8 cellular contexts compared by ENCODE assay signal in genomic region chrX:13658602-13659001, GRCh38. TPM values are rescaled to one million over a fixed set of nuclear protein-coding genes. Genes with fewer than 3 reads are reported as not detected.
DNase-seq lines count a peak whose midpoint lies in the region; ATAC-seq and TF ChIP-seq lines count a peak whose summit lies in the region.

No MANE protein-coding gene starts in this region.

- DNase-seq in AG08395 (ENCODE audit: low spot score) (peak; percentile 51), NCI-H446 (lab: John Stamatoyannopoulos, UW) (peak; percentile 2 to 48), body of pancreas (no peak), inferior parietal cortex (ENCODE audit: extremely low spot score) (peak; percentile 80), superior temporal gyrus (ENCODE audit: extremely low spot score) (peak; percentile 87)
- no peak for DNase-seq in activated CD4-positive, CD25-positive, alpha-beta regulatory T cell (lab: John Stamatoyannopoulos, UW)

- no peaks in the 10 kb centered on the region for H3K9me3 ChIP-seq in body of pancreas

- TF ChIP-seq CTCF in GM12873 (IDR thresholded peaks at IDR 0.05; ENCODE audit: insufficient read depth, low read depth, low read length, missing control alignments) (peak; percentile 58), body of pancreas (IDR thresholded peaks at IDR 0.05) (peak; percentile 36 to 85 (median 59))

- TF ChIP-seq POLR2A in body of pancreas (IDR thresholded peaks at IDR 0.05): no peak

- H3K4me1 ChIP-seq in body of pancreas: peaks cover 4% of the 10 kb centered on the region

- intact Hi-C loops in body of pancreas (cut with DNase I): no loop called here

- H3K4me3 ChIP-seq in body of pancreas: no peak overlapping the region

- peak overlapping the region in 2 of 4 donors; percentile 24 to 47 for H3K27ac ChIP-seq in body of pancreas

- 7% methylated on average over 2 of the region's 2 CpGs for WGBS in body of pancreas, 2 donors

- H3K27me3 ChIP-seq in body of pancreas: no peaks in the 10 kb centered on the region

- peak; percentile 68 for ATAC-seq in body of pancreas
- no peak for ATAC-seq in HG02763 (IDR thresholded peaks at IDR 0.05; ENCODE audit: unreplicated experiment)

- H3K36me3 ChIP-seq in body of pancreas (replicated peaks in 1 of 2; ENCODE audit: insufficient read depth in 1 of 2, low read depth in 2 of 2): no peaks in the 10 kb centered on the region

RNA-seq across cellular contexts. Expression of gene TCEANC, which starts 5.7 kb away (rescaled TPM):
- total RNA-seq in body of pancreas: 1 to 10 TPM; 3.1 to 5.3 TPM

RNA-seq across cellular contexts. Expression of gene RAB9A, which starts 30.3 kb away (rescaled TPM):
- total RNA-seq in body of pancreas: 10 to 100 TPM; 14.3 to 15.5 TPM

Comparison
In these comparisons a context has a peak if more than half of its experiments do, and no peak if none do; other contexts are left out.
1. DNase-seq: peak in AG08395 (single experiment), NCI-H446 (2 of 2), inferior parietal cortex (single experiment) and superior temporal gyrus (single experiment); none in body of pancreas (0 of 4) and activated CD4-positive, CD25-positive, alpha-beta regulatory T cell (0 of 4).